Comparison of ENCODE assay signal across 20 cellular contexts in genomic region chr12:53518381-53518780, GRCh38. TPM values are rescaled to one million over a fixed set of nuclear protein-coding genes. Genes with fewer than 3 reads are reported as not detected.
"Had no signal": no experiment of that assay in that cellular context is flagged by ENCODE, and none has a peak within 500 bp of the region (broad histone marks: within the 10 kb centered on the region; RNA-seq: fewer than 3 reads in every experiment).

No MANE protein-coding gene starts in this region.

- H3K4me3 ChIP-seq: adrenal gland, neural progenitor cell, ovary, transverse colon, vagina had no signal

- H3K27ac ChIP-seq: adrenal gland, foreskin keratinocyte, neural progenitor cell, ovary, transverse colon, vagina had no signal

- H3K4me1 ChIP-seq: foreskin keratinocyte, neural progenitor cell, transverse colon, vagina had no signal

- ATAC-seq: foreskin keratinocyte; sciatic nerve; stimulated activated naive CD8-positive, alpha-beta T cell treated with anti-CD3 and anti-CD28 coated beads, Interleukin-15, Interleukin-2, amounts not matched to agents 100 U/mL and 50 U/mL, for 24 hours; WTC11 had no signal

- H3K4me2 ChIP-seq: neural progenitor cell had no signal

- H3K4me1 Mint-ChIP-seq: immature natural killer cell, naive B cell, neural progenitor cell had no signal

- H3K27ac Mint-ChIP-seq: activated CD4-positive, alpha-beta memory T cell treated with anti-CD3 and anti-CD28 coated beads, Interleukin-2, amount 10 ng/mL, durations not matched to agents 7 days and 5 days; activated T-cell treated with anti-CD3 and anti-CD28 coated beads, Interleukin-2, amount 50 U/mL, for 24 hours; immature natural killer cell; naive B cell; neural progenitor cell; WTC11 had no signal

- H3K9me3 Mint-ChIP-seq: activated CD4-positive, alpha-beta memory T cell treated with anti-CD3 and anti-CD28 coated beads, Interleukin-2, amount 10 ng/mL, durations not matched to agents 7 days and 5 days; activated T-cell treated with anti-CD3 and anti-CD28 coated beads, Interleukin-2, amount 50 U/mL, for 24 hours; naive B cell; neural progenitor cell; WTC11 had no signal

- H3K27me3 ChIP-seq: adrenal gland, foreskin keratinocyte, neural progenitor cell, ovary, transverse colon, vagina had no signal

- H3K36me3 ChIP-seq: neural progenitor cell, ovary had no signal

- H2AFZ ChIP-seq: neural progenitor cell had no signal

- H3K27me3 Mint-ChIP-seq: activated CD4-positive, alpha-beta memory T cell treated with anti-CD3 and anti-CD28 coated beads, Interleukin-2, amount 10 ng/mL, durations not matched to agents 7 days and 5 days; activated T-cell treated with anti-CD3 and anti-CD28 coated beads, Interleukin-2, amount 50 U/mL, for 24 hours; naive B cell had no signal

- H3K9me3 ChIP-seq: adrenal gland, ovary, transverse colon, vagina had no signal

- DNase-seq: activated CD4-positive, alpha-beta memory T cell treated with anti-CD3 and anti-CD28 coated beads, Interleukin-2, amount 10 ng/mL, durations not matched to agents 7 days and 5 days; activated CD4-positive, alpha-beta T cell treated with anti-CD3 and anti-CD28 coated beads for 4 hours; activated effector memory CD4-positive, alpha-beta T cell treated with Interleukin-2 at 50 U/mL for 16 hours; activated naive CD4-positive, alpha-beta T cell treated with anti-CD3 and anti-CD28 coated beads, Interleukin-2, amount 50 U/mL, for 16 hours; activated T-cell treated with anti-CD3 and anti-CD28 coated beads, Interleukin-2, amount 50 U/mL, for 24 hours; caudate nucleus; foreskin keratinocyte; glutamatergic neuron; immature natural killer cell; naive B cell; ovary; stimulated activated naive CD8-positive, alpha-beta T cell treated with anti-CD3 and anti-CD28 coated beads, Interleukin-15, Interleukin-2, amounts not matched to agents 100 U/mL and 50 U/mL, for 24 hours; transverse colon had no signal

- H3K4me3 Mint-ChIP-seq: activated CD4-positive, alpha-beta memory T cell treated with anti-CD3 and anti-CD28 coated beads, Interleukin-2, amount 10 ng/mL, durations not matched to agents 7 days and 5 days; activated T-cell treated with anti-CD3 and anti-CD28 coated beads, Interleukin-2, amount 50 U/mL, for 24 hours; immature natural killer cell; naive B cell; neural progenitor cell; WTC11 had no signal

- H3K9ac ChIP-seq: neural progenitor cell had no signal

RNA-seq across cellular contexts. Expression of gene NPFF, which starts 11.1 kb away (rescaled TPM):
- total RNA-seq: activated CD4-positive, alpha-beta memory T cell treated with anti-CD3 and anti-CD28 coated beads, Interleukin-2, amount 10 ng/mL, durations not matched to agents 7 days and 5 days; adrenal gland; foreskin keratinocyte; lung microvascular endothelial cell; mononuclear cell; sciatic nerve; transverse colon; vagina had no signal
- polyA plus RNA-seq: immature natural killer cell, ovary had no signal
